8 cellular contexts compared by ENCODE assay signal in genomic region chr2:26245231-26245732, GRCh38. TPM values are rescaled to one million over a fixed set of nuclear protein-coding genes. Genes with fewer than 3 reads are reported as not detected.
DNase-seq lines count a peak whose midpoint lies in the region; ATAC-seq, FAIRE-seq and TF ChIP-seq lines count a peak whose summit lies in the region.

No MANE protein-coding gene starts in this region.

- peak; percentile 41 for DNase-seq in Ammon's horn (ENCODE audit: low spot score)
- no peak for DNase-seq in keratinocyte (ENCODE audit: low read depth, low spot score)
- peak in 3 of 4 experiments; percentile 13 to 32 (median 13) for DNase-seq in stimulated activated CD4-positive, alpha-beta T cell treated with anti-CD3 and anti-CD28 coated beads, Interleukin-1b, Interleukin-23, amount 100 ng/mL, for 24 hours (ENCODE audit: low read depth in 4 of 4, low spot score in 1 of 4)
- no peak for DNase-seq in SHP77 treated with DMSO at 0.1 percent for 48 hours (lab: John Stamatoyannopoulos, UW)

- H3K4me2 ChIP-seq in SU-DHL-6 (ENCODE audit: low read depth, low read length, poor library complexity, severe bottlenecking) = peak overlapping the region; percentile 75
- peak overlapping the region; percentile 73 for H3K4me2 ChIP-seq in keratinocyte (ENCODE audit: control insufficient read depth, extremely low read depth, insufficient read depth, low read depth, low read length)

- no peaks in the 10 kb centered on the region for H3K9me2 ChIP-seq in SU-DHL-6 (replicated peaks; ENCODE audit: insufficient read depth, low read length)

- ATAC-seq in GM19023 (IDR thresholded peaks at IDR 0.05; ENCODE audit: unreplicated experiment) (peak; percentile 24), HG03460 (IDR thresholded peaks at IDR 0.05; ENCODE audit: unreplicated experiment) (peak; percentile 16)

- H3K27me3 ChIP-seq in SU-DHL-6 (ENCODE audit: low read length) (no peaks in the 10 kb centered on the region), keratinocyte (ENCODE audit: control insufficient read depth, extremely low read depth, insufficient read depth, low read length) (no peaks in the 10 kb centered on the region)

- H3K4me3 Mint-ChIP-seq in brain = peak overlapping the region; percentile 96 to 100 (median 99)

- no peaks in the 10 kb centered on the region for H3K36me3 ChIP-seq in SU-DHL-6 (ENCODE audit: low read length)
- H3K36me3 ChIP-seq in keratinocyte (ENCODE audit: control insufficient read depth in 2 of 2, extremely low read depth in 1 of 2, insufficient read depth in 2 of 2, low read length in 2 of 2) = no peaks in the 10 kb centered on the region

- H3K79me2 ChIP-seq in SU-DHL-6 (ENCODE audit: insufficient read depth, low read length) (peaks cover 94% of the 10 kb centered on the region), keratinocyte (ENCODE audit: control insufficient read depth, insufficient read depth, low read length) (peaks cover 96% of the 10 kb centered on the region)

- no peaks in the 10 kb centered on the region for H4K20me1 ChIP-seq in SU-DHL-6 (ENCODE audit: low read depth, low read length)
- peaks cover 2% of the 10 kb centered on the region for H4K20me1 ChIP-seq in keratinocyte (ENCODE audit: control insufficient read depth, extremely low read depth, insufficient read depth, low read length)

- no peak for TF ChIP-seq CTCF in SU-DHL-6 (IDR thresholded peaks at IDR 0.05; ENCODE audit: insufficient read depth, low read length, poor library complexity, severe bottlenecking)
- no peak for TF ChIP-seq CTCF in brain (conservative IDR thresholded peaks at IDR 0.05)
- no peak for TF ChIP-seq CTCF in keratinocyte (optimal IDR thresholded peaks at IDR 0.05 in 1 of 3, IDR thresholded peaks at IDR 0.05 in 1 of 3, conservative IDR thresholded peaks at IDR 0.05 in 1 of 3; ENCODE audit: extremely low read depth in 1 of 3, insufficient read depth in 2 of 3, low read length in 3 of 3)

- no peaks in the 10 kb centered on the region for H3F3A ChIP-seq in SU-DHL-6 (ENCODE audit: insufficient read depth)

- no peaks in the 10 kb centered on the region for H3K36me3 Mint-ChIP-seq in brain

- peaks cover 61% of the 10 kb centered on the region for H3K4me1 Mint-ChIP-seq in brain

- dilution Hi-C loops in keratinocyte (cut with MboI; ENCODE audit: extremely low pct_ligation_motif_present, low sequenced_read_pairs) = no loop called here

- no peaks in the 10 kb centered on the region for H3K9me1 ChIP-seq in keratinocyte (ENCODE audit: control insufficient read depth, extremely low read depth, insufficient read depth, low read length)

- no peak for FAIRE-seq in keratinocyte (lab: Jason Lieb, UNC)

- H3K9me3 ChIP-seq in SU-DHL-6 (ENCODE audit: insufficient read depth, low read length) (no peaks in the 10 kb centered on the region), keratinocyte (ENCODE audit: control insufficient read depth, low read depth, low read length) (no peaks in the 10 kb centered on the region)

- no peaks in the 10 kb centered on the region for H3K9me3 Mint-ChIP-seq in brain

- peaks cover 21% of the 10 kb centered on the region for H3K4me1 ChIP-seq in keratinocyte (ENCODE audit: control insufficient read depth, extremely low read depth, insufficient read depth, low read length)

- peak overlapping the region; percentile 99 to 100 (median 100) for H3K27ac Mint-ChIP-seq in brain

- H3K27ac ChIP-seq in SU-DHL-6 (ENCODE audit: low read depth, low read length) (peak overlapping the region; percentile 77), keratinocyte (ENCODE audit: control insufficient read depth, insufficient read depth, low read length) (peak overlapping the region; percentile 97)

- peak overlapping the region; percentile 73 for H3K9ac ChIP-seq in SU-DHL-6 (ENCODE audit: low read length)
- peak overlapping the region; percentile 97 for H3K9ac ChIP-seq in keratinocyte (ENCODE audit: control insufficient read depth, extremely low read depth, insufficient read depth, low read length)

- H3K4me3 ChIP-seq in SU-DHL-6 (ENCODE audit: insufficient read depth, low read length, poor library complexity, severe bottlenecking) = peak overlapping the region; percentile 92
- H3K4me3 ChIP-seq in keratinocyte (ENCODE audit: control insufficient read depth in 2 of 3, extremely low read depth in 1 of 3, insufficient read depth in 2 of 3, low read depth in 1 of 3, low read length in 3 of 3) = peak overlapping the region; percentile 96 to 100 (median 96)

- peak overlapping the region; percentile 50 for H2AFZ ChIP-seq in SU-DHL-6 (ENCODE audit: low read depth, low read length, severe bottlenecking)
- peak overlapping the region; percentile 94 for H2AFZ ChIP-seq in keratinocyte (ENCODE audit: control insufficient read depth, low read length)

- H3K27me3 Mint-ChIP-seq in brain = peaks cover 18% of the 10 kb centered on the region

RNA-seq across cellular contexts. Expression of gene HADHB, which starts 0.5 kb away (rescaled TPM):
- polyA plus RNA-seq in brain (ENCODE audit: insufficient read depth, low read depth, low replicate concordance) = 123 TPM
- 109 to 124 TPM (median 110 TPM) in 3 replicates for polyA plus RNA-seq in keratinocyte
- 64.9 TPM for polyA plus RNA-seq in keratinocyte (2011; ENCODE audit: low read depth)
- polyA plus RNA-seq in keratinocyte (2011; cell fraction: cytosol; rRNA removed) = 74.6 and 106 TPM in 2 replicates
- 115 and 147 TPM in 2 replicates for polyA plus RNA-seq in keratinocyte (2011; cell fraction: nucleus; rRNA removed)
- 71.1 and 118 TPM in 2 replicates for polyA plus RNA-seq in keratinocyte (2012; ENCODE audit: low replicate concordance)
- polyA minus RNA-seq in keratinocyte = 53.6 to 190 TPM (median 129 TPM) in 3 replicates
- polyA minus RNA-seq in keratinocyte (2011; cell fraction: cytosol; rRNA and poly(A)+ RNA removed) = 54.1 TPM
- 48.5 and 79.0 TPM in 2 replicates for polyA minus RNA-seq in keratinocyte (2011; cell fraction: nucleus; rRNA and poly(A)+ RNA removed)

RNA-seq across cellular contexts. Expression of gene HADHA, which starts 0.8 kb away (rescaled TPM):
- 146 TPM for polyA plus RNA-seq in brain (ENCODE audit: insufficient read depth, low read depth, low replicate concordance)
- 150 to 156 TPM (median 151 TPM) in 3 replicates for polyA plus RNA-seq in keratinocyte
- polyA plus RNA-seq in keratinocyte (2011; ENCODE audit: low read depth) = 272 TPM
- 129 and 140 TPM in 2 replicates for polyA plus RNA-seq in keratinocyte (2011; cell fraction: cytosol; rRNA removed)
- 166 and 183 TPM in 2 replicates for polyA plus RNA-seq in keratinocyte (2011; cell fraction: nucleus; rRNA removed)
- 142 and 155 TPM in 2 replicates for polyA plus RNA-seq in keratinocyte (2012; ENCODE audit: low replicate concordance)
- polyA minus RNA-seq in keratinocyte = 144 to 184 TPM (median 175 TPM) in 3 replicates
- polyA minus RNA-seq in keratinocyte (2011; cell fraction: cytosol; rRNA and poly(A)+ RNA removed) = 107 TPM
- 84.4 and 157 TPM in 2 replicates for polyA minus RNA-seq in keratinocyte (2011; cell fraction: nucleus; rRNA and poly(A)+ RNA removed)

Comparison
In these comparisons a context has a peak if more than half of its experiments do, and no peak if none do; other contexts are left out.
1. DNase-seq: peak in Ammon's horn (single experiment) and stimulated activated CD4-positive, alpha-beta T cell treated with anti-CD3 and anti-CD28 coated beads, Interleukin-1b, Interleukin-23, amount 100 ng/mL, for 24 hours (3 of 4); none in keratinocyte (single experiment) and SHP77 treated with DMSO at 0.1 percent for 48 hours (single experiment).